In the genomic region with DNA sequence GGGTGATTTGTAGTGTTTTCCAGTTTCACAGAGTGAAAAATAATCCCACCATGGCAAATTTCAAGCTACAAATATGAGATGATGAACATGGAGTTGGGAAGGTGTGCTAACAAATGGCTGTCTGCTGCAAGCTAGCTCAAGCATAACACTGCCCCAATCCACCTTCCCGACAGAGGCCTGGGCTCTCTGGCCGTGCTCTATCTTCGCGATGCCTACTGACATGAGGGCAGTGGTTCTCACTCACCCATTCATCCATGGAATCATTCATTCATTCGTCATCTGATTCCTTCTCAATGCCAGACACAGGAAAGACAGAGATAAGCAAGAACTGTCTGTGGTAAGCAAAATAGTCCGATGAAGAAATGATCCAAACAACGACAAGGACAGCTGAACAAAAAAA, we compare ENCODE assay signal across 15 cellular contexts.
A peak's percentile ranks its signal among the peaks of the same experiment; 100 is the strongest.
DNase-seq lines count a peak whose midpoint lies in the region; ATAC-seq and TF ChIP-seq lines count a peak whose summit lies in the region.
"Had no signal": no experiment of that assay in that cellular context is flagged by ENCODE, and none has a peak within 500 bp of the region (broad histone marks: within the 10 kb centered on the region; RNA-seq: fewer than 3 reads in every experiment).

No MANE protein-coding gene starts in this region.

- peaks cover 46 to 55% (median 52%) of the 10 kb centered on the region in 11 experiments for H3K9me3 ChIP-seq in BLaER1 treated with 17β-estradiol and CSF1 and Interleukin-3, amounts not matched to agents 10 nM and 100 nM (replicated peaks in 1 of 11)
- peaks cover 5 to 29% (median 17%) of the 10 kb centered on the region in 4 donors for H3K9me3 ChIP-seq in esophagus muscularis mucosa

- peaks cover 13% of the 10 kb centered on the region for H3K9me3 Mint-ChIP-seq in activated CD8-positive, alpha-beta memory T cell treated with anti-CD3 and anti-CD28 coated beads, Interleukin-2, amount 10 ng/mL, durations not matched to agents 7 days and 5 days (ENCODE audit: low read depth)

- intact Hi-C loops in esophagus muscularis mucosa (cut with DNase I) = no loop called here

- no peak overlapping the region for H3K4me3 ChIP-seq in BLaER1 treated with 17β-estradiol and CSF1 and Interleukin-3, amounts not matched to agents 10 nM and 100 nM
- H3K4me3 ChIP-seq in esophagus muscularis mucosa = no peak overlapping the region

- H3K36me3 ChIP-seq in BLaER1 treated with 17β-estradiol and CSF1 and Interleukin-3, amounts not matched to agents 10 nM and 100 nM = no peaks in the 10 kb centered on the region
- no peaks in the 10 kb centered on the region for H3K36me3 ChIP-seq in esophagus muscularis mucosa

- no peaks in the 10 kb centered on the region for H3K27me3 ChIP-seq in BLaER1 treated with 17β-estradiol and CSF1 and Interleukin-3, amounts not matched to agents 10 nM and 100 nM
- H3K27me3 ChIP-seq in esophagus muscularis mucosa = no peaks in the 10 kb centered on the region

- H3K36me3 Mint-ChIP-seq in activated CD8-positive, alpha-beta memory T cell treated with anti-CD3 and anti-CD28 coated beads, Interleukin-2, amount 10 ng/mL, durations not matched to agents 7 days and 5 days = peaks cover 14% of the 10 kb centered on the region
- H3K36me3 Mint-ChIP-seq: CD8-positive, alpha-beta T cell had no signal

- H3K4me1 ChIP-seq in BLaER1 treated with 17β-estradiol and CSF1 and Interleukin-3, amounts not matched to agents 10 nM and 100 nM = peaks cover 19 to 31% (median 28%) of the 10 kb centered on the region in 10 experiments
- no peaks in the 10 kb centered on the region for H3K4me1 ChIP-seq in esophagus muscularis mucosa
- H3K4me1 ChIP-seq: Caco-2 had no signal

- TF ChIP-seq POLR2A in esophagus muscularis mucosa (IDR thresholded peaks at IDR 0.05; ENCODE audit: low read depth) = no peak

- peak overlapping the region in 8 of 11 experiments; percentile 18 to 64 (median 50); a peak in 14 of 22 replicates for H3K4me2 ChIP-seq in BLaER1 treated with 17β-estradiol and CSF1 and Interleukin-3, amounts not matched to agents 10 nM and 100 nM

- no peaks in the 10 kb centered on the region for H3K4me1 Mint-ChIP-seq in activated CD8-positive, alpha-beta memory T cell treated with anti-CD3 and anti-CD28 coated beads, Interleukin-2, amount 10 ng/mL, durations not matched to agents 7 days and 5 days

- H3K4me3 Mint-ChIP-seq in activated CD8-positive, alpha-beta memory T cell treated with anti-CD3 and anti-CD28 coated beads, Interleukin-2, amount 10 ng/mL, durations not matched to agents 7 days and 5 days = no peak overlapping the region
- H3K4me3 Mint-ChIP-seq: B cell; CD4-positive, CD25-positive, alpha-beta regulatory T cell; CD8-positive, alpha-beta T cell had no signal

- CTCF ChIA-PET in activated CD8-positive, alpha-beta memory T cell treated with anti-CD3 and anti-CD28 coated beads, Interleukin-2, amount 10 ng/mL, durations not matched to agents 7 days and 5 days (lab: Charles Lee) = no interaction called here

- no peaks in the 10 kb centered on the region for H4K20me1 ChIP-seq in BLaER1 treated with 17β-estradiol and CSF1 and Interleukin-3, amounts not matched to agents 10 nM and 100 nM

- WGBS in esophagus muscularis mucosa = 92% methylated on average over 7 of the region's 7 CpGs

- peaks cover 18% of the 10 kb centered on the region for H3K27me3 Mint-ChIP-seq in activated CD8-positive, alpha-beta memory T cell treated with anti-CD3 and anti-CD28 coated beads, Interleukin-2, amount 10 ng/mL, durations not matched to agents 7 days and 5 days

- TF ChIP-seq CTCF in VCaP (conservative IDR thresholded peaks at IDR 0.05) = no peak
- TF ChIP-seq CTCF in esophagus muscularis mucosa (IDR thresholded peaks at IDR 0.05) = no peak
- TF ChIP-seq CTCF in omental fat pad (IDR thresholded peaks at IDR 0.05) = no peak

- peak overlapping the region in 4 of 11 experiments; percentile 6 to 48 (median 24); a peak in 4 of 22 replicates for H3K27ac ChIP-seq in BLaER1 treated with 17β-estradiol and CSF1 and Interleukin-3, amounts not matched to agents 10 nM and 100 nM
- H3K27ac ChIP-seq in VCaP (peak overlapping the region; percentile 92), esophagus muscularis mucosa (replicated peaks in 1 of 4) (no peak overlapping the region)

- H3K9ac ChIP-seq in BLaER1 treated with 17β-estradiol and CSF1 and Interleukin-3, amounts not matched to agents 10 nM and 100 nM = no peak overlapping the region

- ATAC-seq in activated CD8-positive, alpha-beta memory T cell treated with anti-CD3 and anti-CD28 coated beads, Interleukin-2, amount 10 ng/mL, durations not matched to agents 7 days and 5 days = no peak
- no peak for ATAC-seq in omental fat pad (ENCODE audit: low FRiP score)
- ATAC-seq: CD8-positive, alpha-beta T cell had no signal

- no peak overlapping the region for H3K27ac Mint-ChIP-seq in activated CD8-positive, alpha-beta memory T cell treated with anti-CD3 and anti-CD28 coated beads, Interleukin-2, amount 10 ng/mL, durations not matched to agents 7 days and 5 days
- H3K27ac Mint-ChIP-seq: CD8-positive, alpha-beta T cell had no signal

- no peak for TF ChIP-seq EP300 in esophagus muscularis mucosa (IDR thresholded peaks at IDR 0.05)

- DNase-seq in esophagus muscularis mucosa (ENCODE audit: extremely low spot score) = peak; percentile 66
- no peak for DNase-seq in activated CD8-positive, alpha-beta memory T cell treated with anti-CD3 and anti-CD28 coated beads, Interleukin-2, amount 10 ng/mL, durations not matched to agents 7 days and 5 days
- DNase-seq in omental fat pad (ENCODE audit: low spot score) = no peak
- DNase-seq in 8988T = no peak
- DNase-seq: C1 segment of cervical spinal cord; Caco-2; CD4-positive, CD25-positive, alpha-beta regulatory T cell; CD8-positive, alpha-beta T cell; DMS153; DND-41; H7; HCEC 1CT had no signal
